ENCODE assay signal across 1 cellular context in genomic region chr2:190809876-190810525, GRCh38.
A peak's percentile ranks its signal among the peaks of the same experiment; 100 is the strongest.
TF ChIP-seq lines count a peak whose summit lies in the region.

No MANE protein-coding gene starts in this region.

TF ChIP-seq in HepG2, 621 proteins besides CTCF, POLR2A, EP300 and RAD21 (continued from another document):
- TF ChIP-seq ARID4A (CRISPR knock-in tag; IDR thresholded peaks at IDR 0.05; ENCODE audit: borderline replicate concordance): no peak
- peak; percentile 74; the same call in 1 of the 2 replicates for TF ChIP-seq ZNF44 (CRISPR knock-in tag; IDR thresholded peaks at IDR 0.05)
- TF ChIP-seq, protein P1, sequence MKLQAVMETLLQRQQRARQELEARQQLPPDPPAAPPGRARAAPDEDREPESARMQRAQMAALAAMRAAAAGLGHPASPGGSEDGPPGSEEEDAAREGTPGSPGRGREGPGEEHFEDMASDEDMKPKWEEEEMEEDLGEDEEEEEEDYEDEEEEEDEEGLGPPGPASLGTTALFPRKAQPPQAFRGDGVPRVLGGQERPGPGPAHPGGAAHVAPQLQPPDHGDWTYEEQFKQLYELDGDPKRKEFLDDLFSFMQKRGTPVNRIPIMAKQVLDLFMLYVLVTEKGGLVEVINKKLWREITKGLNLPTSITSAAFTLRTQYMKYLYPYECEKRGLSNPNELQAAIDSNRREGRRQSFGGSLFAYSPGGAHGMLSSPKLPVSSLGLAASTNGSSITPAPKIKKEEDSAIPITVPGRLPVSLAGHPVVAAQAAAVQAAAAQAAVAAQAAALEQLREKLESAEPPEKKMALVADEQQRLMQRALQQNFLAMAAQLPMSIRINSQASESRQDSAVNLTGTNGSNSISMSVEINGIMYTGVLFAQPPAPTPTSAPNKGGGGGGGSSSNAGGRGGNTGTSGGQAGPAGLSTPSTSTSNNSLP (IDR thresholded peaks at IDR 0.05; ENCODE audit: low read depth, low read length): no peak
- 0 out of 2 replicates have a peak, but pooled peaks have one; percentile 6 for TF ChIP-seq FOXJ3 (CRISPR knock-in tag; IDR thresholded peaks at IDR 0.05; ENCODE audit: borderline replicate concordance)
- TF ChIP-seq, protein P2, sequence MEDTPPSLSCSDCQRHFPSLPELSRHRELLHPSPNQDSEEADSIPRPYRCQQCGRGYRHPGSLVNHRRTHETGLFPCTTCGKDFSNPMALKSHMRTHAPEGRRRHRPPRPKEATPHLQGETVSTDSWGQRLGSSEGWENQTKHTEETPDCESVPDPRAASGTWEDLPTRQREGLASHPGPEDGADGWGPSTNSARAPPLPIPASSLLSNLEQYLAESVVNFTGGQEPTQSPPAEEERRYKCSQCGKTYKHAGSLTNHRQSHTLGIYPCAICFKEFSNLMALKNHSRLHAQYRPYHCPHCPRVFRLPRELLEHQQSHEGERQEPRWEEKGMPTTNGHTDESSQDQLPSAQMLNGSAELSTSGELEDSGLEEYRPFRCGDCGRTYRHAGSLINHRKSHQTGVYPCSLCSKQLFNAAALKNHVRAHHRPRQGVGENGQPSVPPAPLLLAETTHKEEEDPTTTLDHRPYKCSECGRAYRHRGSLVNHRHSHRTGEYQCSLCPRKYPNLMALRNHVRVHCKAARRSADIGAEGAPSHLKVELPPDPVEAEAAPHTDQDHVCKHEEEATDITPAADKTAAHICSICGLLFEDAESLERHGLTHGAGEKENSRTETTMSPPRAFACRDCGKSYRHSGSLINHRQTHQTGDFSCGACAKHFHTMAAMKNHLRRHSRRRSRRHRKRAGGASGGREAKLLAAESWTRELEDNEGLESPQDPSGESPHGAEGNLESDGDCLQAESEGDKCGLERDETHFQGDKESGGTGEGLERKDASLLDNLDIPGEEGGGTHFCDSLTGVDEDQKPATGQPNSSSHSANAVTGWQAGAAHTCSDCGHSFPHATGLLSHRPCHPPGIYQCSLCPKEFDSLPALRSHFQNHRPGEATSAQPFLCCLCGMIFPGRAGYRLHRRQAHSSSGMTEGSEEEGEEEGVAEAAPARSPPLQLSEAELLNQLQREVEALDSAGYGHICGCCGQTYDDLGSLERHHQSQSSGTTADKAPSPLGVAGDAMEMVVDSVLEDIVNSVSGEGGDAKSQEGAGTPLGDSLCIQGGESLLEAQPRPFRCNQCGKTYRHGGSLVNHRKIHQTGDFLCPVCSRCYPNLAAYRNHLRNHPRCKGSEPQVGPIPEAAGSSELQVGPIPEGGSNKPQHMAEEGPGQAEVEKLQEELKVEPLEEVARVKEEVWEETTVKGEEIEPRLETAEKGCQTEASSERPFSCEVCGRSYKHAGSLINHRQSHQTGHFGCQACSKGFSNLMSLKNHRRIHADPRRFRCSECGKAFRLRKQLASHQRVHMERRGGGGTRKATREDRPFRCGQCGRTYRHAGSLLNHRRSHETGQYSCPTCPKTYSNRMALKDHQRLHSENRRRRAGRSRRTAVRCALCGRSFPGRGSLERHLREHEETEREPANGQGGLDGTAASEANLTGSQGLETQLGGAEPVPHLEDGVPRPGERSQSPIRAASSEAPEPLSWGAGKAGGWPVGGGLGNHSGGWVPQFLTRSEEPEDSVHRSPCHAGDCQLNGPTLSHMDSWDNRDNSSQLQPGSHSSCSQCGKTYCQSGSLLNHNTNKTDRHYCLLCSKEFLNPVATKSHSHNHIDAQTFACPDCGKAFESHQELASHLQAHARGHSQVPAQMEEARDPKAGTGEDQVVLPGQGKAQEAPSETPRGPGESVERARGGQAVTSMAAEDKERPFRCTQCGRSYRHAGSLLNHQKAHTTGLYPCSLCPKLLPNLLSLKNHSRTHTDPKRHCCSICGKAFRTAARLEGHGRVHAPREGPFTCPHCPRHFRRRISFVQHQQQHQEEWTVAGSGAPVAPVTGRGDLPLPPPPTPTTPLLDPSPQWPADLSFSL (CRISPR knock-in tag; IDR thresholded peaks at IDR 0.05): 0 out of 2 replicates have a peak, but pooled peaks have one; percentile 11
- TF ChIP-seq SSRP1 (CRISPR knock-in tag; IDR thresholded peaks at IDR 0.05): peak; percentile 27; the same call in 1 of the 2 replicates
- 0 out of 2 replicates have a peak, but pooled peaks have one; percentile 5 for TF ChIP-seq ZNF383 (CRISPR knock-in tag; IDR thresholded peaks at IDR 0.05; ENCODE audit: borderline replicate concordance)
- TF ChIP-seq, protein P3, sequence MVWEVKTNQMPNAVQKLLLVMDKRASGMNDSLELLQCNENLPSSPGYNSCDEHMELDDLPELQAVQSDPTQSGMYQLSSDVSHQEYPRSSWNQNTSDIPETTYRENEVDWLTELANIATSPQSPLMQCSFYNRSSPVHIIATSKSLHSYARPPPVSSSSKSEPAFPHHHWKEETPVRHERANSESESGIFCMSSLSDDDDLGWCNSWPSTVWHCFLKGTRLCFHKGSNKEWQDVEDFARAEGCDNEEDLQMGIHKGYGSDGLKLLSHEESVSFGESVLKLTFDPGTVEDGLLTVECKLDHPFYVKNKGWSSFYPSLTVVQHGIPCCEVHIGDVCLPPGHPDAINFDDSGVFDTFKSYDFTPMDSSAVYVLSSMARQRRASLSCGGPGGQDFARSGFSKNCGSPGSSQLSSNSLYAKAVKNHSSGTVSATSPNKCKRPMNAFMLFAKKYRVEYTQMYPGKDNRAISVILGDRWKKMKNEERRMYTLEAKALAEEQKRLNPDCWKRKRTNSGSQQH (CRISPR knock-in tag; IDR thresholded peaks at IDR 0.05; ENCODE audit: low read depth): no peak
- TF ChIP-seq, protein P4, sequence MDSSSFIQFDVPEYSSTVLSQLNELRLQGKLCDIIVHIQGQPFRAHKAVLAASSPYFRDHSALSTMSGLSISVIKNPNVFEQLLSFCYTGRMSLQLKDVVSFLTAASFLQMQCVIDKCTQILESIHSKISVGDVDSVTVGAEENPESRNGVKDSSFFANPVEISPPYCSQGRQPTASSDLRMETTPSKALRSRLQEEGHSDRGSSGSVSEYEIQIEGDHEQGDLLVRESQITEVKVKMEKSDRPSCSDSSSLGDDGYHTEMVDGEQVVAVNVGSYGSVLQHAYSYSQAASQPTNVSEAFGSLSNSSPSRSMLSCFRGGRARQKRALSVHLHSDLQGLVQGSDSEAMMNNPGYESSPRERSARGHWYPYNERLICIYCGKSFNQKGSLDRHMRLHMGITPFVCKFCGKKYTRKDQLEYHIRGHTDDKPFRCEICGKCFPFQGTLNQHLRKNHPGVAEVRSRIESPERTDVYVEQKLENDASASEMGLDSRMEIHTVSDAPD (CRISPR knock-in tag; IDR thresholded peaks at IDR 0.05): no peak
- peak; percentile 45 for TF ChIP-seq ZC3H4 (CRISPR knock-in tag; IDR thresholded peaks at IDR 0.05; ENCODE audit: borderline replicate concordance)
- TF ChIP-seq SMAD3 (CRISPR knock-in tag; IDR thresholded peaks at IDR 0.05): no peak
- TF ChIP-seq HCFC1 (IDR thresholded peaks at IDR 0.05; ENCODE audit: low read depth, low read length): 0 out of 2 replicates have a peak, but pooled peaks have one; percentile 21
- TF ChIP-seq ZNF567 (CRISPR knock-in tag; IDR thresholded peaks at IDR 0.05; ENCODE audit: borderline replicate concordance): 0 out of 2 replicates have a peak, but pooled peaks have one; percentile 14
- 0 out of 2 replicates have a peak, but pooled peaks have one; percentile 5 for TF ChIP-seq HOXA3 (CRISPR knock-in tag; IDR thresholded peaks at IDR 0.05)
- TF ChIP-seq ZFP36 (IDR thresholded peaks at IDR 0.05; ENCODE audit: borderline replicate concordance, low read depth, low read length, partially characterized antibody): no peak
- TF ChIP-seq ZNF138 (CRISPR knock-in tag; IDR thresholded peaks at IDR 0.05; ENCODE audit: low read depth): no peak
- TF ChIP-seq BCL3 (CRISPR knock-in tag; IDR thresholded peaks at IDR 0.05): no peak
- TF ChIP-seq KDM4B (CRISPR knock-in tag; IDR thresholded peaks at IDR 0.05): 0 out of 2 replicates have a peak, but pooled peaks have one; percentile 19
- no peak for TF ChIP-seq NR2C2 (CRISPR knock-in tag; IDR thresholded peaks at IDR 0.05; ENCODE audit: borderline replicate concordance)
- no peak for TF ChIP-seq ZKSCAN1 (IDR thresholded peaks at IDR 0.05; ENCODE audit: low read length)
- 0 out of 2 replicates have a peak, but pooled peaks have one; percentile 25 for TF ChIP-seq NCOA2 (CRISPR knock-in tag; IDR thresholded peaks at IDR 0.05)
- TF ChIP-seq NAIF1 (CRISPR knock-in tag; IDR thresholded peaks at IDR 0.05; ENCODE audit: borderline replicate concordance): 0 out of 2 replicates have a peak, but pooled peaks have one; percentile 1
- TF ChIP-seq HINFP (CRISPR knock-in tag; IDR thresholded peaks at IDR 0.05; ENCODE audit: low read depth): 0 out of 2 replicates have a peak, but pooled peaks have one; percentile 11
- 0 out of 2 replicates have a peak, but pooled peaks have one; percentile 57 for TF ChIP-seq ZNF33B (CRISPR knock-in tag; IDR thresholded peaks at IDR 0.05)
- TF ChIP-seq ZNF337 (CRISPR knock-in tag; IDR thresholded peaks at IDR 0.05; ENCODE audit: borderline replicate concordance, low read depth): no peak
- peak; percentile 14; the same call in 1 of the 2 replicates for TF ChIP-seq ZNF790 (CRISPR knock-in tag; IDR thresholded peaks at IDR 0.05; ENCODE audit: borderline replicate concordance)
- 0 out of 2 replicates have a peak, but pooled peaks have one; percentile 12 for TF ChIP-seq ZNF12 (CRISPR knock-in tag; IDR thresholded peaks at IDR 0.05)
TF ChIP-seq in HepG2: peak in this region for 19.
